Comparison of ENCODE assay signal across 10 cellular contexts in the genomic region with DNA sequence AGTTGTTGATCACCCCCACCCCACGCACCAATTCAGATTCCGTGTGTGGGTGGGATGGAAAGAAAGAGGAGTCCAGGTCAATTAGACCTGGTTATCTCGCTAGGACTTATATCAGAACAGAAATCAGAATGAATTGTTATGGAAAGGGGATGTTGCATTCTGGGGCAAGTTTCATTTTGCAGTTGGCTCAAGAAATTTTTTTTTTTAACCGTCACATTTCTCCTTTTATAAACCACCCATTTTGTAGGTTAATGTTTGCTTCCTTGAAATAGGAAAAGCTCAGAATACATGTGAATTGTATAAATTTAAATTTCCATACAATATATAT. TPM values are rescaled to one million over a fixed set of nuclear protein-coding genes. Genes with fewer than 3 reads are reported as not detected.
DNase-seq lines count a peak whose midpoint lies in the region; ATAC-seq, FAIRE-seq and TF ChIP-seq lines count a peak whose summit lies in the region.
"Had no signal": no experiment of that assay in that cellular context is flagged by ENCODE, and none has a peak within 500 bp of the region (broad histone marks: within the 10 kb centered on the region; RNA-seq: fewer than 3 reads in every experiment).

No MANE protein-coding gene starts in this region.

- H3K4me1 ChIP-seq in heart right ventricle (peaks cover 7 to 56% (median 30%) of the 10 kb centered on the region in 9 donors), adipocyte (ENCODE audit: control insufficient read depth, insufficient read depth, low read length) (peaks cover 29% of the 10 kb centered on the region), mesodermal cell (ENCODE audit: control insufficient read depth, insufficient read depth, low read length, poor library complexity, severe bottlenecking) (peaks cover 12% of the 10 kb centered on the region), upper lobe of right lung (peaks cover 12% of the 10 kb centered on the region), foreskin keratinocyte (peaks cover 6% of the 10 kb centered on the region)

- intact Hi-C loops in heart right ventricle (cut with DNase I) (loop anchor here in 7 of 10 donors (5.0 to 10.0 kb wide), 5 partner anchors 120 to 772 kb away; no protein-coding TSS in a partner anchor), cardiac septum (cut with DNase I) (loop anchor here (5.0 to 10.0 kb wide), 2 partner anchors 570 to 767 kb away; no protein-coding TSS in a partner anchor), upper lobe of right lung (cut with DNase I) (no loop called here)

- no peak for DNase-seq in heart right ventricle
- no peak for DNase-seq in cardiac septum (ENCODE audit: low spot score)
- DNase-seq in adipocyte (ENCODE audit: low read depth): no peak
- no peak for DNase-seq in upper lobe of right lung
- no peak for DNase-seq in D721Med (ENCODE audit: insufficient read length, low spot score)
- no peak for DNase-seq in foreskin keratinocyte
- no peak for DNase-seq in HuH-7.5 (ENCODE audit: low spot score)
- DNase-seq: COR-L47, NCI-H1105 treated with DMSO at 0.1 percent for 48 hours had no signal

- TF ChIP-seq CTCF in heart right ventricle (IDR thresholded peaks at IDR 0.05): no peak
- no peak for TF ChIP-seq CTCF in upper lobe of right lung (IDR thresholded peaks at IDR 0.05)
- no peak for TF ChIP-seq CTCF in D721Med (IDR thresholded peaks at IDR 0.05; ENCODE audit: insufficient read depth, missing control alignments)
- no peak for TF ChIP-seq CTCF in foreskin keratinocyte (conservative IDR thresholded peaks at IDR 0.05)

- H3K9ac ChIP-seq in adipocyte (ENCODE audit: low read length): peak overlapping the region; percentile 88

- FAIRE-seq in D721Med (lab: Jason Lieb, UNC): no peak

- H3K9me3 ChIP-seq in heart right ventricle (no peaks in the 10 kb centered on the region), adipocyte (ENCODE audit: control insufficient read depth, low read length) (no peaks in the 10 kb centered on the region), mesodermal cell (ENCODE audit: control insufficient read depth, low read length) (no peaks in the 10 kb centered on the region), upper lobe of right lung (no peaks in the 10 kb centered on the region)

- ATAC-seq in heart right ventricle: no peak
- no peak for ATAC-seq in upper lobe of right lung
- no peak for ATAC-seq in foreskin keratinocyte

- H3K36me3 ChIP-seq in heart right ventricle (no peaks in the 10 kb centered on the region), adipocyte (ENCODE audit: control insufficient read depth, insufficient read depth, low read length, severe bottlenecking) (no peaks in the 10 kb centered on the region), mesodermal cell (ENCODE audit: control insufficient read depth, insufficient read depth, low read length) (no peaks in the 10 kb centered on the region), upper lobe of right lung (no peaks in the 10 kb centered on the region)

- H3K27me3 ChIP-seq in heart right ventricle: peaks cover 0 to 66% (median 31%) of the 10 kb centered on the region in 7 donors
- no peaks in the 10 kb centered on the region for H3K27me3 ChIP-seq in adipocyte (replicated peaks; ENCODE audit: control insufficient read depth, insufficient read depth, low read length)
- peaks cover 32% of the 10 kb centered on the region for H3K27me3 ChIP-seq in upper lobe of right lung
- H3K27me3 ChIP-seq in foreskin keratinocyte: no peaks in the 10 kb centered on the region

- H3K27ac ChIP-seq in heart right ventricle: peak overlapping the region in 5 of 10 donors; percentile 53 to 86 (median 66)
- H3K27ac ChIP-seq in mesodermal cell (ENCODE audit: low read depth, low read length, severe bottlenecking): no peak overlapping the region
- H3K27ac ChIP-seq in upper lobe of right lung: peak overlapping the region; percentile 74
- no peak overlapping the region for H3K27ac ChIP-seq in foreskin keratinocyte

- 64 to 78% methylated on average over 4 of the region's 4 CpGs for WGBS in heart right ventricle, 2 donors
- WGBS in mesodermal cell (ENCODE audit: insufficient coverage in 2 of 2), 2 experiments: no CpG with 5 or more reads among the region's 4 CpGs

- H3K4me3 ChIP-seq in heart right ventricle (peak overlapping the region in 7 of 10 donors; percentile 52 to 75 (median 66)), adipocyte (ENCODE audit: low read length) (peak overlapping the region; percentile 96), mesodermal cell (ENCODE audit: extremely low read depth, insufficient read depth, low read length, poor library complexity, severe bottlenecking) (peak overlapping the region; percentile 75), upper lobe of right lung (peak overlapping the region; percentile 58)

RNA-seq across cellular contexts. Expression of gene SUPT3H, which starts 46.9 kb away (rescaled TPM):
- 1 to 10 TPM; 2.1 to 6.2 (median 3.5) TPM for total RNA-seq in heart right ventricle
- polyA plus RNA-seq in heart right ventricle: 1 to 10 TPM; 2.8 to 6.1 TPM
- 6.2 TPM for total RNA-seq in cardiac septum
- polyA plus RNA-seq in mesodermal cell (2013, experiment 1 of 2): 18.9 TPM
- 25.7 TPM for polyA plus RNA-seq in mesodermal cell (2013, experiment 2 of 2)
- 4.9 TPM for total RNA-seq in upper lobe of right lung
- 5.0 and 6.9 TPM in 2 replicates for total RNA-seq in foreskin keratinocyte
- 9.0 and 10.7 TPM in 2 replicates for polyA plus RNA-seq in foreskin keratinocyte
